In genomic region chr2:18124126-18124835, GRCh38 we compare ENCODE assay signal across 23 cellular contexts.
"Had no signal": no experiment of that assay in that cellular context is flagged by ENCODE, and none has a peak within 500 bp of the region (broad histone marks: within the 10 kb centered on the region; RNA-seq: fewer than 3 reads in every experiment).

No MANE protein-coding gene starts in this region.

- H3K36me3 Mint-ChIP-seq: immature natural killer cell; naive thymus-derived CD4-positive, alpha-beta T cell; stimulated activated effector memory CD8-positive, alpha-beta T cell treated with anti-CD3 and anti-CD28 coated beads, Interleukin-12 subunit alpha, Interleukin-12 subunit beta, amount 100 ng/mL, for 72 hours; type B pancreatic cell had no signal

- H3K4me3 ChIP-seq: ovary, psoas muscle, sigmoid colon, stomach, thyroid gland had no signal

- ATAC-seq: esophagus mucosa; naive thymus-derived CD4-positive, alpha-beta T cell; psoas muscle; stimulated activated effector memory CD8-positive, alpha-beta T cell treated with anti-CD3 and anti-CD28 coated beads, Interleukin-12 subunit alpha, Interleukin-12 subunit beta, amount 100 ng/mL, for 72 hours had no signal

- H3K4me3 Mint-ChIP-seq: endodermal cell; immature natural killer cell; naive thymus-derived CD4-positive, alpha-beta T cell; nephron progenitor cell; stimulated activated effector memory CD8-positive, alpha-beta T cell treated with anti-CD3 and anti-CD28 coated beads, Interleukin-12 subunit alpha, Interleukin-12 subunit beta, amount 100 ng/mL, for 72 hours; type B pancreatic cell had no signal

- H3K9me3 Mint-ChIP-seq: endodermal cell, nephron progenitor cell, type B pancreatic cell had no signal

- DNase-seq: effector CD8-positive, alpha-beta T cell; endodermal cell; hypothalamus; immature natural killer cell; islet precursor cell; kidney glomerular epithelial cell; mesenchymal stem cell; midbrain; naive thymus-derived CD4-positive, alpha-beta T cell; nephron progenitor cell; occipital lobe; ovary; posterior cingulate gyrus; psoas muscle; sigmoid colon; stimulated activated CD4-positive, alpha-beta T cell treated with anti-CD3 and anti-CD28 coated beads, Interleukin-2, amount 100 ng/mL, for 24 hours; stimulated activated CD4-positive, alpha-beta T cell treated with anti-CD3 and anti-CD28 coated beads, Interleukin-4, amount 100 ng/mL, for 24 hours; stimulated activated naive CD4-positive, alpha-beta T cell treated with Interleukin-2 at 50 U/mL for 16 hours; stomach; thyroid gland had no signal

- H3K4me1 Mint-ChIP-seq: immature natural killer cell; naive thymus-derived CD4-positive, alpha-beta T cell; nephron progenitor cell; stimulated activated effector memory CD8-positive, alpha-beta T cell treated with anti-CD3 and anti-CD28 coated beads, Interleukin-12 subunit alpha, Interleukin-12 subunit beta, amount 100 ng/mL, for 72 hours had no signal
